Comparison of ENCODE assay signal across 9 cellular contexts in genomic region chr15:40334941-40335795, GRCh38. TPM values are rescaled to one million over a fixed set of nuclear protein-coding genes. Genes with fewer than 3 reads are reported as not detected.
A peak's percentile ranks its signal among the peaks of the same experiment; 100 is the strongest.
DNase-seq lines count a peak whose midpoint lies in the region; ATAC-seq and TF ChIP-seq lines count a peak whose summit lies in the region.
"Had no signal": no experiment of that assay in that cellular context is flagged by ENCODE, and none has a peak within 500 bp of the region (broad histone marks: within the 10 kb centered on the region; RNA-seq: fewer than 3 reads in every experiment).

No MANE protein-coding gene starts in this region.

- no peaks in the 10 kb centered on the region for H3K27me3 ChIP-seq in DND-41 (ENCODE audit: insufficient read depth, low read length, poor library complexity)
- no peaks in the 10 kb centered on the region for H3K27me3 ChIP-seq in trophoblast cell (ENCODE audit: insufficient read depth, low read length)
- no peaks in the 10 kb centered on the region for H3K27me3 ChIP-seq in MG63

- H2BK5ac ChIP-seq in trophoblast cell (ENCODE audit: low read depth, low read length, poor library complexity): peak overlapping the region; percentile 23

- peak overlapping the region; percentile 8 for H4K8ac ChIP-seq in trophoblast cell (ENCODE audit: low read depth, low read length)

- H3K27ac ChIP-seq in DND-41 (ENCODE audit: low read length) (peak overlapping the region; percentile 26; the same call in 1 of the 2 replicates), trophoblast cell (ENCODE audit: low read depth, low read length) (peak overlapping the region; percentile 77)

- no peaks in the 10 kb centered on the region for H3K27me3 Mint-ChIP-seq in chondrocyte (ENCODE audit: low read depth)
- H3K27me3 Mint-ChIP-seq: activated B cell treated with CpG ODN at 0.5 μM for 24 hours had no signal

- peak overlapping the region; percentile 37 for H2BK12ac ChIP-seq in trophoblast cell (ENCODE audit: low read length)

- H3K9me3 Mint-ChIP-seq in chondrocyte (ENCODE audit: low read depth): no peaks in the 10 kb centered on the region
- H3K9me3 Mint-ChIP-seq: activated B cell treated with CpG ODN at 0.5 μM for 24 hours had no signal

- H3K79me2 ChIP-seq in DND-41 (ENCODE audit: insufficient read depth, low read length) (no peaks in the 10 kb centered on the region), trophoblast cell (ENCODE audit: control insufficient read depth, insufficient read depth, low read length, poor library complexity) (peaks cover 3% of the 10 kb centered on the region)

- peaks cover 95% of the 10 kb centered on the region for H3K4me1 Mint-ChIP-seq in chondrocyte (ENCODE audit: low read depth)

- peaks cover 5% of the 10 kb centered on the region for H3K36me3 Mint-ChIP-seq in chondrocyte (ENCODE audit: low read depth)

- 0 out of 2 replicates have a peak overlapping the region, but pooled peaks have one; percentile 44 for H3K4me2 ChIP-seq in DND-41 (ENCODE audit: insufficient read depth, low read length)
- no peak overlapping the region for H3K4me2 ChIP-seq in trophoblast cell (ENCODE audit: low read length)

- H2AK5ac ChIP-seq in trophoblast cell (ENCODE audit: low read length): peak overlapping the region; percentile 85

- no peak overlapping the region for H3K4ac ChIP-seq in trophoblast cell (ENCODE audit: low read depth, low read length)

- H2AFZ ChIP-seq in DND-41 (ENCODE audit: low read depth, low read length) (no peak overlapping the region), trophoblast cell (ENCODE audit: insufficient read depth, low read length, poor library complexity) (no peak overlapping the region)

- no peak overlapping the region for H3K23ac ChIP-seq in trophoblast cell (ENCODE audit: low read length)

- peak overlapping the region; percentile 20 for H3K18ac ChIP-seq in trophoblast cell (ENCODE audit: low read length)

- H3K14ac ChIP-seq in trophoblast cell (ENCODE audit: low read length): peak overlapping the region; percentile 55

- no peak for ATAC-seq in DND-41 (ENCODE audit: insufficient read depth, low read depth)
- no peak for ATAC-seq in GM21526 (IDR thresholded peaks at IDR 0.05; ENCODE audit: low FRiP score, unreplicated experiment)

- no peak overlapping the region for H4K12ac ChIP-seq in trophoblast cell (ENCODE audit: low read depth, low read length)

- WGBS in trophoblast cell (ENCODE audit: extremely low coverage, insufficient coverage, insufficient read length): no CpG with 5 or more reads among the region's 26 CpGs

- H2BK120ac ChIP-seq in trophoblast cell (ENCODE audit: insufficient read depth, low read length, poor library complexity): peak overlapping the region; percentile 74

- DNase-seq in DND-41 (no peak), chondrocyte (ENCODE audit: low spot score) (no peak), trophoblast cell (peak in 1 of 2 donors; percentile 34), NCI-H187 treated with DMSO at 0.1 percent for 48 hours (lab: John Stamatoyannopoulos, UW) (no peak), MG63 (no peak)
- DNase-seq: activated B cell treated with CpG ODN at 0.5 μM for 24 hours; activated naive CD4-positive, alpha-beta T cell treated with Interleukin-2 at 50 U/mL for 16 hours; NCI-H1092 had no signal

- peak overlapping the region; percentile 95 for H3K27ac Mint-ChIP-seq in chondrocyte (ENCODE audit: unreplicated experiment)
- H3K27ac Mint-ChIP-seq: activated B cell treated with CpG ODN at 0.5 μM for 24 hours had no signal

- H3K9me3 ChIP-seq in DND-41 (ENCODE audit: insufficient read depth, low read length, severe bottlenecking) (no peaks in the 10 kb centered on the region), trophoblast cell (ENCODE audit: insufficient read depth, low read depth, low read length) (no peaks in the 10 kb centered on the region), MG63 (no peaks in the 10 kb centered on the region)

- H3K36me3 ChIP-seq in DND-41 (ENCODE audit: insufficient read depth, low read length) (no peaks in the 10 kb centered on the region), trophoblast cell (ENCODE audit: control insufficient read depth in 1 of 2, insufficient read depth in 2 of 2, low read length in 2 of 2) (peaks cover 0 to 6% of the 10 kb centered on the region in 2 experiments), MG63 (no peaks in the 10 kb centered on the region; the same call in 1 of the 2 replicates)

- no peak overlapping the region for H3K4me3 Mint-ChIP-seq in chondrocyte (ENCODE audit: unreplicated experiment)
- H3K4me3 Mint-ChIP-seq: activated B cell treated with CpG ODN at 0.5 μM for 24 hours had no signal

- TF ChIP-seq CTCF in DND-41 (IDR thresholded peaks at IDR 0.05; ENCODE audit: borderline replicate concordance, extremely low read depth, low read length, poor library complexity, severe bottlenecking): no peak
- TF ChIP-seq CTCF in chondrocyte (IDR thresholded peaks at IDR 0.05): no peak

- H3K79me1 ChIP-seq in trophoblast cell (ENCODE audit: low read length): peaks cover 33% of the 10 kb centered on the region

- H3K9ac ChIP-seq in DND-41 (ENCODE audit: low read depth, low read length): no peak overlapping the region
- H3K9ac ChIP-seq in trophoblast cell (ENCODE audit: low read length): no peak overlapping the region

- H4K20me1 ChIP-seq in DND-41 (ENCODE audit: insufficient read depth, low read length): no peaks in the 10 kb centered on the region

- peak overlapping the region; percentile 78 for H4K91ac ChIP-seq in trophoblast cell (ENCODE audit: low read depth, low read length)

- H3K4me1 ChIP-seq in DND-41 (ENCODE audit: insufficient read depth, low read length): peaks cover 31% of the 10 kb centered on the region
- peaks cover 41 to 48% of the 10 kb centered on the region in 2 experiments for H3K4me1 ChIP-seq in trophoblast cell (ENCODE audit: control insufficient read depth in 1 of 2, insufficient read depth in 2 of 2, low read length in 2 of 2)

- H3K4me3 ChIP-seq in DND-41 (ENCODE audit: low read depth in 1 of 2, low read length in 2 of 2): no peak overlapping the region
- H3K4me3 ChIP-seq in trophoblast cell (ENCODE audit: low read depth, low read length): no peak overlapping the region
- no peak overlapping the region for H3K4me3 ChIP-seq in MG63

RNA-seq across cellular contexts. Expression of gene CCDC9B, which starts 5.6 kb away (rescaled TPM):
- 55.4 to 60.0 TPM (median 58.0 TPM) in 3 replicates for total RNA-seq in chondrocyte
- 0.15 and 0.31 TPM in 2 replicates for polyA plus RNA-seq in trophoblast cell (2013)
- 4.0 and 8.2 TPM in 2 replicates for total RNA-seq in MG63 (2014; rRNA removed; shearing (Covaris generic); ENCODE audit: low replicate concordance)

RNA-seq across cellular contexts. Expression of gene INAFM2, which starts 11.7 kb away (rescaled TPM):
- total RNA-seq in chondrocyte: 68.8 to 128 TPM (median 80.6 TPM) in 3 replicates
- 35.8 and 37.5 TPM in 2 replicates for polyA plus RNA-seq in trophoblast cell (2013)
- 8.9 and 9.6 TPM in 2 replicates for total RNA-seq in MG63 (2014; rRNA removed; shearing (Covaris generic); ENCODE audit: low replicate concordance)

RNA-seq across cellular contexts. Expression of gene PHGR1, which starts 15.7 kb away (rescaled TPM):
- not detected in 3 replicates for total RNA-seq in chondrocyte
- not detected in 2 replicates for polyA plus RNA-seq in trophoblast cell (2013)
- not detected in 2 replicates for total RNA-seq in MG63 (2014; rRNA removed; shearing (Covaris generic); ENCODE audit: low replicate concordance)
- total RNA-seq: activated B cell treated with CpG ODN at 0.5 μM for 24 hours had no signal

RNA-seq across cellular contexts. Expression of gene DISP2, which starts 22.9 kb away (rescaled TPM):
- total RNA-seq in chondrocyte: 1.3 to 2.2 TPM (median 1.4 TPM) in 3 replicates
- polyA plus RNA-seq in trophoblast cell (2013): 0.34 and 0.35 TPM in 2 replicates
- total RNA-seq in MG63 (2014; rRNA removed; shearing (Covaris generic); ENCODE audit: low replicate concordance): 0.37 and 0.43 TPM in 2 replicates

RNA-seq across cellular contexts. Expression of gene PLCB2, which starts 27.4 kb away (rescaled TPM):
- total RNA-seq in chondrocyte: 1.4 to 3.4 TPM (median 2.8 TPM) in 3 replicates
- polyA plus RNA-seq in trophoblast cell (2013): 1.1 and 1.5 TPM in 2 replicates
- total RNA-seq in MG63 (2014; rRNA removed; shearing (Covaris generic); ENCODE audit: low replicate concordance): not detected in 2 replicates
